24 cellular contexts compared by ENCODE assay signal in genomic region chr18:5510109-5510846, GRCh38. TPM values are rescaled to one million over a fixed set of nuclear protein-coding genes. Genes with fewer than 3 reads are reported as not detected.
A peak's percentile ranks its signal among the peaks of the same experiment; 100 is the strongest.
DNase-seq lines count a peak whose midpoint lies in the region; TF ChIP-seq lines count a peak whose summit lies in the region.
"Had no signal": no experiment of that assay in that cellular context is flagged by ENCODE, and none has a peak within 500 bp of the region (broad histone marks: within the 10 kb centered on the region; RNA-seq: fewer than 3 reads in every experiment).

No MANE protein-coding gene starts in this region.

- H3K36me3 Mint-ChIP-seq in progenitor cell of endocrine pancreas (ENCODE audit: insufficient read depth), result no peaks in the 10 kb centered on the region
- H3K36me3 Mint-ChIP-seq: activated naive CD4-positive, alpha-beta T cell treated with anti-CD3 and anti-CD28 coated beads, Interleukin-2, amount 10 ng/mL, durations not matched to agents 7 days and 5 days; CD8-positive, alpha-beta memory T cell had no signal

- DNase-seq in RKO (ENCODE audit: low spot score), result peak; percentile 22
- peak; percentile 55 for DNase-seq in choroid plexus epithelial cell (ENCODE audit: low read depth)
- DNase-seq in kidney epithelial cell (ENCODE audit: low read depth), result peak; percentile 31
- DNase-seq in hepatocyte (ENCODE audit: low spot score), result no peak
- no peak for DNase-seq in NCI-H2107 treated with DMSO at 0.1 percent for 48 hours (lab: John Stamatoyannopoulos, UW; ENCODE audit: unreplicated experiment)
- DNase-seq in colonic mucosa, result no peak
- DNase-seq in progenitor cell of endocrine pancreas (ENCODE audit: low spot score, unreplicated experiment), result no peak
- DNase-seq: activated CD4-positive, alpha-beta T cell treated with anti-CD3 and anti-CD28 coated beads for 36 hours; activated naive CD4-positive, alpha-beta T cell treated with anti-CD3 and anti-CD28 coated beads, Interleukin-2, amount 10 ng/mL, durations not matched to agents 7 days and 5 days; activated T-cell treated with anti-CD3 and anti-CD28 coated beads, Interleukin-2, amount 50 U/mL, for 48 hours; aorta; CD8-positive, alpha-beta memory T cell; DMS53; effector memory CD4-positive, alpha-beta T cell; head of caudate nucleus; HFFc6; left ventricle myocardium superior; NCI-H146; Right ventricle myocardium superior; T-helper 1 cell; uterus had no signal

- H3K27ac ChIP-seq in hepatocyte, result no peak overlapping the region
- H3K27ac ChIP-seq in colonic mucosa, result no peak overlapping the region
- H3K27ac ChIP-seq: suprapubic skin, uterus had no signal

- H3K4me3 Mint-ChIP-seq in progenitor cell of endocrine pancreas (ENCODE audit: low read depth), result no peak overlapping the region
- H3K4me3 Mint-ChIP-seq: activated CD4-positive, alpha-beta T cell treated with anti-CD3 and anti-CD28 coated beads for 36 hours; activated naive CD4-positive, alpha-beta T cell treated with anti-CD3 and anti-CD28 coated beads, Interleukin-2, amount 10 ng/mL, durations not matched to agents 7 days and 5 days; CD8-positive, alpha-beta memory T cell; HFFc6; neural crest cell had no signal

- H3K9ac ChIP-seq in colonic mucosa (ENCODE audit: low read depth in 2 of 2, low read length in 2 of 2), result no peak overlapping the region

- H4K20me1 ChIP-seq in hepatocyte (ENCODE audit: insufficient read depth, poor library complexity, severe bottlenecking), result no peaks in the 10 kb centered on the region

- H3K27me3 Mint-ChIP-seq in progenitor cell of endocrine pancreas, result no peaks in the 10 kb centered on the region
- H3K27me3 Mint-ChIP-seq: activated naive CD4-positive, alpha-beta T cell treated with anti-CD3 and anti-CD28 coated beads, Interleukin-2, amount 10 ng/mL, durations not matched to agents 7 days and 5 days had no signal

- TF ChIP-seq CTCF in choroid plexus epithelial cell (conservative IDR thresholded peaks at IDR 0.05; ENCODE audit: low read depth, low read length) (no peak), kidney epithelial cell (IDR thresholded peaks at IDR 0.05; ENCODE audit: insufficient read depth, low read length, poor library complexity, severe bottlenecking) (no peak), hepatocyte (IDR thresholded peaks at IDR 0.05; ENCODE audit: poor library complexity) (no peak), colonic mucosa (IDR thresholded peaks at IDR 0.05) (no peak), progenitor cell of endocrine pancreas (IDR thresholded peaks at IDR 0.05; ENCODE audit: unreplicated experiment) (no peak)

- H3K79me2 ChIP-seq in hepatocyte, result peaks cover 3% of the 10 kb centered on the region

- H3K9me3 Mint-ChIP-seq in progenitor cell of endocrine pancreas (ENCODE audit: low read depth), result no peaks in the 10 kb centered on the region
- H3K9me3 Mint-ChIP-seq: activated naive CD4-positive, alpha-beta T cell treated with anti-CD3 and anti-CD28 coated beads, Interleukin-2, amount 10 ng/mL, durations not matched to agents 7 days and 5 days; CD8-positive, alpha-beta memory T cell; neural crest cell had no signal

- 75% methylated on average over 8 of the region's 8 CpGs for whole genome bisulfite sequencing in hepatocyte (ENCODE audit: low lambda C conversion rate, missing lambda C conversion rate)

- no peak overlapping the region for H3K27ac Mint-ChIP-seq in progenitor cell of endocrine pancreas
- H3K27ac Mint-ChIP-seq: activated CD4-positive, alpha-beta T cell treated with anti-CD3 and anti-CD28 coated beads for 36 hours; activated naive CD4-positive, alpha-beta T cell treated with anti-CD3 and anti-CD28 coated beads, Interleukin-2, amount 10 ng/mL, durations not matched to agents 7 days and 5 days; CD8-positive, alpha-beta memory T cell; HFFc6 had no signal

- no peak overlapping the region for H2AFZ ChIP-seq in hepatocyte

- H3K4me1 Mint-ChIP-seq in progenitor cell of endocrine pancreas (ENCODE audit: low read depth), result peaks cover 14% of the 10 kb centered on the region
- H3K4me1 Mint-ChIP-seq: activated naive CD4-positive, alpha-beta T cell treated with anti-CD3 and anti-CD28 coated beads, Interleukin-2, amount 10 ng/mL, durations not matched to agents 7 days and 5 days had no signal

- no peaks in the 10 kb centered on the region for H3K9me2 ChIP-seq in hepatocyte (replicated peaks; ENCODE audit: insufficient read depth)

- H3K27me3 ChIP-seq in kidney epithelial cell (ENCODE audit: control insufficient read depth, insufficient read depth, low read length) (no peaks in the 10 kb centered on the region), hepatocyte (no peaks in the 10 kb centered on the region), colonic mucosa (no peaks in the 10 kb centered on the region)
- H3K27me3 ChIP-seq: suprapubic skin, uterus had no signal

- H3K4me1 ChIP-seq in hepatocyte (ENCODE audit: insufficient read depth) (no peaks in the 10 kb centered on the region), colonic mucosa (no peaks in the 10 kb centered on the region)
- H3K4me1 ChIP-seq: uterus had no signal

- H3K9me3 ChIP-seq in hepatocyte (ENCODE audit: low read depth) (no peaks in the 10 kb centered on the region), colonic mucosa (no peaks in the 10 kb centered on the region)
- H3K9me3 ChIP-seq: suprapubic skin, uterus had no signal

- H3K36me3 ChIP-seq in kidney epithelial cell (ENCODE audit: control insufficient read depth, insufficient read depth, low read length), result no peaks in the 10 kb centered on the region
- H3K36me3 ChIP-seq in hepatocyte (replicated peaks; ENCODE audit: insufficient read depth, low read depth), result no peaks in the 10 kb centered on the region
- no peaks in the 10 kb centered on the region for H3K36me3 ChIP-seq in colonic mucosa
- H3K36me3 ChIP-seq: suprapubic skin, uterus had no signal

- intact Hi-C loops in colonic mucosa (cut with DNase I), result no loop called here

- no peak overlapping the region for H3K4me3 ChIP-seq in choroid plexus epithelial cell (ENCODE audit: low read depth, low read length)
- H3K4me3 ChIP-seq in kidney epithelial cell (ENCODE audit: low read depth, low read length), result no peak overlapping the region
- H3K4me3 ChIP-seq in hepatocyte, result no peak overlapping the region
- no peak overlapping the region for H3K4me3 ChIP-seq in colonic mucosa
- H3K4me3 ChIP-seq: suprapubic skin, uterus had no signal

- H3K4me2 ChIP-seq in hepatocyte, result no peak overlapping the region

RNA-seq across cellular contexts. Expression of gene EPB41L3, which starts 33.5 kb away (rescaled TPM):
- total RNA-seq in kidney epithelial cell (37.4 and 43.0 TPM in 2 replicates), hepatocyte (24.5 and 31.7 TPM in 2 replicates), colonic mucosa (10 to 100 TPM; 43.3 to 78.0 TPM), progenitor cell of endocrine pancreas (41.7 and 49.8 TPM in 2 replicates)
- polyA plus RNA-seq in hepatocyte, result 20.8 and 22.9 TPM in 2 replicates
- total RNA-seq: activated CD8-positive, alpha-beta memory T cell treated with anti-CD3 and anti-CD28 coated beads for 36 hours had no signal
- polyA plus RNA-seq: CD8-positive, alpha-beta memory T cell had no signal

Comparison
In these comparisons a context has a peak if more than half of its experiments do, and no peak if none do; other contexts are left out.
1. DNase-seq: peak in RKO (single experiment), choroid plexus epithelial cell (single experiment) and kidney epithelial cell (single experiment); none in hepatocyte (single experiment), NCI-H2107 treated with DMSO at 0.1 percent for 48 hours (single experiment), colonic mucosa (single experiment) and progenitor cell of endocrine pancreas (single experiment).